ENCODE assay signal across 25 cellular contexts in the genomic region with DNA sequence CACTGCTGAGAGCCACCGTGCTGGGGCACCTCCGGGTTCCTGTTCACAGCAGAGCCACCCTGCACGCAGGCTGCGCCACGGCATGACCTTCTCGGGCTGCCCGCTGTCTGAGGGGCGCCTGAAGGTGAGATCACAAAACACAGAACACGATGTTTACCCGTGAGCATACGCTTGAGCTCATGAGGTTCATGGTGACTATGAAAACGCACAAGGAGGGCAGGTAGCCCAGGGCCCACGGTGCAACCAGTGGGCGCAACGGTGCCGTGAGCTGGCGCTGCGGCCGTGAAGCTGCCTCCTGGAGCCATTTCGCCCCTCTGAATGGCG.
"Had no signal": no experiment of that assay in that cellular context is flagged by ENCODE, and none has a peak within 500 bp of the region (broad histone marks: within the 10 kb centered on the region; RNA-seq: fewer than 3 reads in every experiment).

No MANE protein-coding gene starts in this region.

- H3K9me3 ChIP-seq: adrenal gland, breast epithelium had no signal

- H3K27me3 ChIP-seq: adrenal gland, breast epithelium had no signal

- H3K4me3 ChIP-seq: adrenal gland, breast epithelium had no signal

- H3K4me1 ChIP-seq: breast epithelium had no signal

- H3K27ac ChIP-seq: adrenal gland, KMS-11 had no signal

- H3K4me2 ChIP-seq: KMS-11 had no signal

- H3K36me3 ChIP-seq: adrenal gland, breast epithelium had no signal

- H3K9ac ChIP-seq: KMS-11 had no signal

- DNase-seq: activated CD4-positive, alpha-beta T cell treated with anti-CD3 and anti-CD28 coated beads, Interleukin-2, amount 10 ng/mL, durations not matched to agents 24 days and 14 days; activated CD4-positive, alpha-beta T cell treated with anti-CD3 and anti-CD28 coated beads, Interleukin-2, amount 50 U/mL, for 48 hours; activated CD4-positive, CD25-positive, alpha-beta regulatory T cell treated with anti-CD3 and anti-CD28 coated beads, Interleukin-2, amount 50 U/mL, for 72 hours; activated CD8-positive, alpha-beta memory T cell treated with anti-CD3 and anti-CD28 coated beads, Interleukin-2, amount 10 ng/mL, durations not matched to agents 7 days and 5 days; activated effector memory CD4-positive, alpha-beta T cell treated with Interleukin-2 at 50 U/mL for 16 hours; activated naive CD4-positive, alpha-beta T cell; activated naive CD8-positive, alpha-beta T cell treated with anti-CD3 and anti-CD28 coated beads, Interleukin-2, amount 10 ng/mL, durations not matched to agents 7 days and 5 days; activated T-cell treated with anti-CD3 and anti-CD28 coated beads, Interleukin-2, amount 50 U/mL, for 24 hours; central memory CD4-positive, alpha-beta T cell; NCI-H1092; NCI-H1417 treated with DMSO at 0.1 percent for 48 hours; NCI-H1694; NCI-H2029; NCI-H2107; NCI-H2171 treated with DMSO at 0.1 percent for 48 hours; NCI-H226; NCI-H526 treated with DMSO at 0.1 percent for 48 hours; NCI-H82; SIG-M5; T-helper 17 cell; T-helper 9 cell had no signal

- ATAC-seq: activated CD8-positive, alpha-beta memory T cell treated with anti-CD3 and anti-CD28 coated beads, Interleukin-2, amount 10 ng/mL, durations not matched to agents 7 days and 5 days; T-helper 17 cell; WTC11 had no signal
